In genomic region chr3:101849714-101850326, GRCh38 we compare ENCODE assay signal across 1 cellular context.
TF ChIP-seq lines count a peak whose summit lies in the region.

No MANE protein-coding gene starts in this region.

TF ChIP-seq in GM12878, 131 proteins besides CTCF, POLR2A, EP300 and RAD21 (continued from another document and continues in another):
- TF ChIP-seq USF2 (IDR thresholded peaks at IDR 0.05; ENCODE audit: borderline replicate concordance, low read depth, low read length) (no peak), SMAD1 (IDR thresholded peaks at IDR 0.05; ENCODE audit: low read depth, partially characterized antibody) (peak; percentile 20), SUPT20H (IDR thresholded peaks at IDR 0.05; ENCODE audit: borderline replicate concordance, control insufficient read depth, low read depth, low read length) (no peak), RFX5 (IDR thresholded peaks at IDR 0.05; ENCODE audit: low read depth, low read length) (no peak), ZBTB4 (CRISPR knock-in tag; IDR thresholded peaks at IDR 0.05) (no peak), ASH2L (IDR thresholded peaks at IDR 0.05; ENCODE audit: borderline replicate concordance, low read depth) (no peak), HDGF (IDR thresholded peaks at IDR 0.05) (no peak), SRF (IDR thresholded peaks at IDR 0.05; ENCODE audit: low read depth in 2 of 2, low read length in 2 of 2) (no peak), EGR1 (IDR thresholded peaks at IDR 0.05; ENCODE audit: borderline replicate concordance in 1 of 2, low read depth in 2 of 2, low read length in 2 of 2) (no peak), POLR2AphosphoS5 (IDR thresholded peaks at IDR 0.05; ENCODE audit: low read length) (peak; percentile 77), ZNF24 (IDR thresholded peaks at IDR 0.05) (0 out of 2 replicates have a peak, but pooled peaks have one; percentile 1), HSF1 (IDR thresholded peaks at IDR 0.05; ENCODE audit: low read depth, low read length) (no peak), POU2F2 (IDR thresholded peaks at IDR 0.05; ENCODE audit: borderline replicate concordance, low read depth, low read length) (no peak), IRF3 (IDR thresholded peaks at IDR 0.05) (no peak), E2F8 (IDR thresholded peaks at IDR 0.05; ENCODE audit: low read depth, partially characterized antibody) (no peak), NBN (IDR thresholded peaks at IDR 0.05) (no peak), NFIC (IDR thresholded peaks at IDR 0.05; ENCODE audit: low read depth, low read length) (no peak), SREBF2 (IDR thresholded peaks at IDR 0.05; ENCODE audit: low read length) (no peak), ETV6 (conservative IDR thresholded peaks at IDR 0.05 in 1 of 2, IDR thresholded peaks at IDR 0.05 in 1 of 2; ENCODE audit: borderline replicate concordance in 1 of 2, low read depth in 1 of 2) (0 out of 4 replicates have a peak, but pooled peaks of 1 of the 2 experiments have one; percentile 9), NR2C2 (IDR thresholded peaks at IDR 0.05; ENCODE audit: borderline replicate concordance, control insufficient read depth, insufficient read length, low read depth) (no peak), WRNIP1 (IDR thresholded peaks at IDR 0.05; ENCODE audit: borderline replicate concordance, low read depth, low read length) (no peak), SKIL (IDR thresholded peaks at IDR 0.05; ENCODE audit: low read depth, poor library complexity, severe bottlenecking) (no peak), BMI1 (IDR thresholded peaks at IDR 0.05; ENCODE audit: borderline replicate concordance) (no peak), HDAC6 (IDR thresholded peaks at IDR 0.05; ENCODE audit: unreplicated experiment) (no peak), TCF7 (IDR thresholded peaks at IDR 0.05; ENCODE audit: borderline replicate concordance) (no peak), HDAC2 (IDR thresholded peaks at IDR 0.05) (no peak), YY1 (IDR thresholded peaks at IDR 0.05; ENCODE audit: low read depth, low read length) (no peak), SMARCA5 (IDR thresholded peaks at IDR 0.05) (no peak), BCL11A (IDR thresholded peaks at IDR 0.05; ENCODE audit: low read depth, low read length) (no peak), PAX5 (IDR thresholded peaks at IDR 0.05; ENCODE audit: borderline replicate concordance, low read depth, low read length) (no peak), ZNF622 (IDR thresholded peaks at IDR 0.05) (no peak; the same call in 1 of the 2 replicates), SREBF1 (IDR thresholded peaks at IDR 0.05; ENCODE audit: low read length) (no peak), MEF2A (IDR thresholded peaks at IDR 0.05; ENCODE audit: insufficient read depth, low read depth, low read length) (no peak), HCFC1 (IDR thresholded peaks at IDR 0.05; ENCODE audit: low read length) (no peak), NRF1 (conservative IDR thresholded peaks at IDR 0.05; ENCODE audit: low read depth, low read length) (no peak), FOS (IDR thresholded peaks at IDR 0.05; ENCODE audit: borderline replicate concordance, extremely low read depth, insufficient read length) (no peak), CHD4 (IDR thresholded peaks at IDR 0.05) (no peak), REST (IDR thresholded peaks at IDR 0.05; ENCODE audit: low read depth, low read length) (no peak), STAT1 (conservative IDR thresholded peaks at IDR 0.05) (no peak), POLR2AphosphoS2 (IDR thresholded peaks at IDR 0.05; ENCODE audit: low read depth, low read length) (no peak), BACH1 (IDR thresholded peaks at IDR 0.05; ENCODE audit: borderline replicate concordance) (0 out of 2 replicates have a peak, but pooled peaks have one; percentile 1), JUNB (IDR thresholded peaks at IDR 0.05) (no peak)
- TF ChIP-seq, protein P1, sequence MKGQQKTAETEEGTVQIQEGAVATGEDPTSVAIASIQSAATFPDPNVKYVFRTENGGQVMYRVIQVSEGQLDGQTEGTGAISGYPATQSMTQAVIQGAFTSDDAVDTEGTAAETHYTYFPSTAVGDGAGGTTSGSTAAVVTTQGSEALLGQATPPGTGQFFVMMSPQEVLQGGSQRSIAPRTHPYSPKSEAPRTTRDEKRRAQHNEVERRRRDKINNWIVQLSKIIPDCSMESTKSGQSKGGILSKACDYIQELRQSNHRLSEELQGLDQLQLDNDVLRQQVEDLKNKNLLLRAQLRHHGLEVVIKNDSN (IDR thresholded peaks at IDR 0.05; ENCODE audit: borderline replicate concordance, extremely low read length, insufficient read depth, low read depth, low read length), result no peak
- TF ChIP-seq, protein P2, sequence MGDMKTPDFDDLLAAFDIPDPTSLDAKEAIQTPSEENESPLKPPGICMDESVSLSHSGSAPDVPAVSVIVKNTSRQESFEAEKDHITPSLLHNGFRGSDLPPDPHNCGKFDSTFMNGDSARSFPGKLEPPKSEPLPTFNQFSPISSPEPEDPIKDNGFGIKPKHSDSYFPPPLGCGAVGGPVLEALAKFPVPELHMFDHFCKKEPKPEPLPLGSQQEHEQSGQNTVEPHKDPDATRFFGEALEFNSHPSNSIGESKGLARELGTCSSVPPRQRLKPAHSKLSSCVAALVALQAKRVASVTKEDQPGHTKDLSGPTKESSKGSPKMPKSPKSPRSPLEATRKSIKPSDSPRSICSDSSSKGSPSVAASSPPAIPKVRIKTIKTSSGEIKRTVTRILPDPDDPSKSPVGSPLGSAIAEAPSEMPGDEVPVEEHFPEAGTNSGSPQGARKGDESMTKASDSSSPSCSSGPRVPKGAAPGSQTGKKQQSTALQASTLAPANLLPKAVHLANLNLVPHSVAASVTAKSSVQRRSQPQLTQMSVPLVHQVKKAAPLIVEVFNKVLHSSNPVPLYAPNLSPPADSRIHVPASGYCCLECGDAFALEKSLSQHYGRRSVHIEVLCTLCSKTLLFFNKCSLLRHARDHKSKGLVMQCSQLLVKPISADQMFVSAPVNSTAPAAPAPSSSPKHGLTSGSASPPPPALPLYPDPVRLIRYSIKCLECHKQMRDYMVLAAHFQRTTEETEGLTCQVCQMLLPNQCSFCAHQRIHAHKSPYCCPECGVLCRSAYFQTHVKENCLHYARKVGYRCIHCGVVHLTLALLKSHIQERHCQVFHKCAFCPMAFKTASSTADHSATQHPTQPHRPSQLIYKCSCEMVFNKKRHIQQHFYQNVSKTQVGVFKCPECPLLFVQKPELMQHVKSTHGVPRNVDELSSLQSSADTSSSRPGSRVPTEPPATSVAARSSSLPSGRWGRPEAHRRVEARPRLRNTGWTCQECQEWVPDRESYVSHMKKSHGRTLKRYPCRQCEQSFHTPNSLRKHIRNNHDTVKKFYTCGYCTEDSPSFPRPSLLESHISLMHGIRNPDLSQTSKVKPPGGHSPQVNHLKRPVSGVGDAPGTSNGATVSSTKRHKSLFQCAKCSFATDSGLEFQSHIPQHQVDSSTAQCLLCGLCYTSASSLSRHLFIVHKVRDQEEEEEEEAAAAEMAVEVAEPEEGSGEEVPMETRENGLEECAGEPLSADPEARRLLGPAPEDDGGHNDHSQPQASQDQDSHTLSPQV (IDR thresholded peaks at IDR 0.05), result no peak
